In the genomic region with DNA sequence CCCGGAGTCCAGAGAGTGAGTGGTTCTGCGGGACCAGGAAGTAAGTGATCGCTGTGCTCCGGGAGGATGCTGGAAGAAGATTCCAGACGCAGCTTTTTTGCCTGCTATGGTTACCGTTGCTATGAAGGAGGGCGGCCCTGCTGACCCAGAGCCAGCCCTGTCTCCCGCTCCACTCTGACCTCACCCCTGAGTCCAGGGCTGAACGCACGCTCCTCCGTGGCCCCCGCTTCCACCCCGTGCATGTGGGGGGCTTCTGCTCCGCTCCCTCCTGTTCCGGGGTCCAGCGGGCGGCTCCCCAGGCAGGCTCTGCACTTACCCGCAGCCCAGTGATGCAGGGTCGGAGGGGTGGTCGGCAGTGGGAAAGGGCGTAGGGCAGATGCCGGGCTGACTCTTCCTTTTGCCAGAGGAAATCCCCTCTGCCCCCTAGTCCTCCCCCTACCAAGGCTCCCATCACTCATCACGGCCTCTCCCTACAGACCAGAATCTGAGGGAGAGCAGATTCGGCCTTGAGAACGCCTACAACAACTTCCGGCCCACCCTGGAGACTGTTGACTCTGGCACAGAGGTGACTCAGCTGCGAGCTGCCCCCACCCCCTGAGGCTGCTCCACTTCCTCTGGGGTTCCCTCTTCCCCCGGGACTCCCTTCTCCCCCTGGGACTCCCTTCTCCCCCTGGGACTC, we compare ENCODE assay signal across 8 cellular contexts. TPM values are rescaled to one million over a fixed set of nuclear protein-coding genes. Genes with fewer than 3 reads are reported as not detected.
DNase-seq lines count a peak whose midpoint lies in the region; ATAC-seq and TF ChIP-seq lines count a peak whose summit lies in the region.

No MANE protein-coding gene starts in this region.

- TF ChIP-seq CTCF in epithelial cell of esophagus (IDR thresholded peaks at IDR 0.05; ENCODE audit: insufficient read depth, low read depth, low read length, missing control alignments) = no peak

- peak; percentile 61 for DNase-seq in NCI-H460 (ENCODE audit: extremely low read depth, low read depth)
- peak; percentile 92 for DNase-seq in activated CD8-positive, alpha-beta memory T cell treated with anti-CD3 and anti-CD28 coated beads, Interleukin-2, amount 10 ng/mL, durations not matched to agents 7 days and 5 days
- peak; percentile 82 for DNase-seq in epithelial cell of esophagus (ENCODE audit: low read depth)
- DNase-seq in myocyte (ENCODE audit: low read depth) = peak; percentile 73
- peak; percentile 42 to 73 for DNase-seq in stimulated activated CD8-positive, alpha-beta memory T cell treated with anti-CD3 and anti-CD28 coated beads, Interleukin-7, amount 100 ng/mL, for 48 hours (ENCODE audit: extremely low read depth in 1 of 2, low read depth in 1 of 2)
- DNase-seq in SKM-1 (lab: John Stamatoyannopoulos, UW; ENCODE audit: unreplicated experiment) = no peak

- no peaks in the 10 kb centered on the region for H3K9me3 Mint-ChIP-seq in activated CD8-positive, alpha-beta memory T cell treated with anti-CD3 and anti-CD28 coated beads, Interleukin-2, amount 10 ng/mL, durations not matched to agents 7 days and 5 days (ENCODE audit: low read depth)

- H3K4me1 Mint-ChIP-seq in activated CD8-positive, alpha-beta memory T cell treated with anti-CD3 and anti-CD28 coated beads, Interleukin-2, amount 10 ng/mL, durations not matched to agents 7 days and 5 days = peaks cover 10% of the 10 kb centered on the region

- peaks cover 3% of the 10 kb centered on the region for H3K36me3 Mint-ChIP-seq in activated CD8-positive, alpha-beta memory T cell treated with anti-CD3 and anti-CD28 coated beads, Interleukin-2, amount 10 ng/mL, durations not matched to agents 7 days and 5 days

- no peak overlapping the region for H3K4me3 ChIP-seq in epithelial cell of esophagus (ENCODE audit: low read length)

- peak; percentile 37 for ATAC-seq in GM18520 (IDR thresholded peaks at IDR 0.05; ENCODE audit: unreplicated experiment)
- ATAC-seq in HG02938 (IDR thresholded peaks at IDR 0.05; ENCODE audit: unreplicated experiment) = peak; percentile 74
- peak; percentile 97 for ATAC-seq in activated CD8-positive, alpha-beta memory T cell treated with anti-CD3 and anti-CD28 coated beads, Interleukin-2, amount 10 ng/mL, durations not matched to agents 7 days and 5 days

- peak overlapping the region; percentile 85 for H3K4me3 Mint-ChIP-seq in activated CD8-positive, alpha-beta memory T cell treated with anti-CD3 and anti-CD28 coated beads, Interleukin-2, amount 10 ng/mL, durations not matched to agents 7 days and 5 days

- H3K27ac Mint-ChIP-seq in activated CD8-positive, alpha-beta memory T cell treated with anti-CD3 and anti-CD28 coated beads, Interleukin-2, amount 10 ng/mL, durations not matched to agents 7 days and 5 days = peak overlapping the region; percentile 93

- CTCF ChIA-PET in activated CD8-positive, alpha-beta memory T cell treated with anti-CD3 and anti-CD28 coated beads, Interleukin-2, amount 10 ng/mL, durations not matched to agents 7 days and 5 days (lab: Charles Lee) = interaction anchor here (1.1 to 2.2 kb wide), 2 partner anchors 165 to 234 kb away, joined by 3 to 6 read pairs; a partner anchor contains a TSS

- peaks cover 2% of the 10 kb centered on the region for H3K27me3 Mint-ChIP-seq in activated CD8-positive, alpha-beta memory T cell treated with anti-CD3 and anti-CD28 coated beads, Interleukin-2, amount 10 ng/mL, durations not matched to agents 7 days and 5 days

RNA-seq across cellular contexts. Expression of a gene that starts 2.6 kb away (rescaled TPM):
- total RNA-seq in NCI-H460 (2014; rRNA removed; shearing (Covaris generic)) = not detected in 2 replicates
- polyA plus RNA-seq in NCI-H460 (2014; cell fraction: nucleus; rRNA removed) = not detected in 2 replicates
- not detected for total RNA-seq in activated CD8-positive, alpha-beta memory T cell treated with anti-CD3 and anti-CD28 coated beads, Interleukin-2, amount 10 ng/mL, durations not matched to agents 7 days and 5 days
- total RNA-seq in myocyte = not detected in 2 replicates
- polyA plus RNA-seq in myocyte (2012) = not detected

RNA-seq across cellular contexts. Expression of a gene that starts 47.9 kb away (rescaled TPM):
- 0.30 TPM in 1 of 2 replicates, not detected in the other for total RNA-seq in NCI-H460 (2014; rRNA removed; shearing (Covaris generic))
- polyA plus RNA-seq in NCI-H460 (2014; cell fraction: nucleus; rRNA removed) = not detected in 2 replicates
- total RNA-seq in activated CD8-positive, alpha-beta memory T cell treated with anti-CD3 and anti-CD28 coated beads, Interleukin-2, amount 10 ng/mL, durations not matched to agents 7 days and 5 days = under 1 TPM; 0.64 to 0.68 TPM
- total RNA-seq in myocyte = not detected in 2 replicates
- 2.0 TPM for polyA plus RNA-seq in myocyte (2012)

Comparison
In these comparisons a context has a peak if more than half of its experiments do, and no peak if none do; other contexts are left out.
1. ATAC-seq: peak in every context shown above with its lines; median percentile 97 in activated CD8-positive, alpha-beta memory T cell treated with anti-CD3 and anti-CD28 coated beads, Interleukin-2, amount 10 ng/mL, durations not matched to agents 7 days and 5 days; 74 in HG02938; 37 in GM18520.